In genomic region chr12:21257172-21257571, GRCh38 we compare ENCODE assay signal across 1 cellular context.
TF ChIP-seq lines count a peak whose summit lies in the region.

No MANE protein-coding gene starts in this region.

TF ChIP-seq in HEK293, 187 proteins besides CTCF, POLR2A, EP300 and RAD21:
- 0 out of 2 replicates have a peak, but pooled peaks have one; percentile 22 for TF ChIP-seq ZNF280D (tag by site-specific recombination; IDR thresholded peaks at IDR 0.05)
- peak; percentile 74 for TF ChIP-seq ZNF146 (tag by site-specific recombination; IDR thresholded peaks at IDR 0.05)
- no peak for TF ChIP-seq ZBTB20 (tag by site-specific recombination; IDR thresholded peaks at IDR 0.05)
